In genomic region chr9:131678499-131679111, GRCh38 we compare ENCODE assay signal across 8 cellular contexts.
A peak's percentile ranks its signal among the peaks of the same experiment; 100 is the strongest.
DNase-seq lines count a peak whose midpoint lies in the region; ATAC-seq and TF ChIP-seq lines count a peak whose summit lies in the region.

No MANE protein-coding gene starts in this region.

- peak; percentile 77 for ATAC-seq in HG02981 (IDR thresholded peaks at IDR 0.05; ENCODE audit: unreplicated experiment)
- ATAC-seq in esophagus mucosa = peak; percentile 99

- peaks cover 93% of the 10 kb centered on the region for H3K4me1 Mint-ChIP-seq in nephron

- no peak for TF ChIP-seq CTCF in nephron (IDR thresholded peaks at IDR 0.05; ENCODE audit: unreplicated experiment in 3 of 3)

- peak overlapping the region; percentile 84 to 96 (median 88) for H3K27ac Mint-ChIP-seq in nephron

- no peaks in the 10 kb centered on the region for H3K27me3 Mint-ChIP-seq in nephron (ENCODE audit: low read depth)

- no peaks in the 10 kb centered on the region for H3K9me3 Mint-ChIP-seq in nephron

- DNase-seq in NCI-H2107 treated with DMSO at 0.1 percent for 48 hours (lab: John Stamatoyannopoulos, UW; ENCODE audit: unreplicated experiment) = peak; percentile 12
- DNase-seq in NCI-H2107 (lab: John Stamatoyannopoulos, UW) = no peak
- peak; percentile 88 for DNase-seq in NOMO-1 treated with DMSO at 0.1 percent for 48 hours (lab: John Stamatoyannopoulos, UW; ENCODE audit: unreplicated experiment)
- DNase-seq in activated T-cell treated with anti-CD3 and anti-CD28 coated beads for 1 hour (ENCODE audit: low read depth) = peak; percentile 59
- peak; percentile 98 for DNase-seq in stromal cell of bone marrow (ENCODE audit: low read depth)

- peak overlapping the region; percentile 20 to 35 (median 21) for H3K4me3 Mint-ChIP-seq in nephron

- H3K36me3 Mint-ChIP-seq in nephron (ENCODE audit: low read depth) = no peaks in the 10 kb centered on the region
